Comparison of ENCODE assay signal across 10 cellular contexts in the genomic region with DNA sequence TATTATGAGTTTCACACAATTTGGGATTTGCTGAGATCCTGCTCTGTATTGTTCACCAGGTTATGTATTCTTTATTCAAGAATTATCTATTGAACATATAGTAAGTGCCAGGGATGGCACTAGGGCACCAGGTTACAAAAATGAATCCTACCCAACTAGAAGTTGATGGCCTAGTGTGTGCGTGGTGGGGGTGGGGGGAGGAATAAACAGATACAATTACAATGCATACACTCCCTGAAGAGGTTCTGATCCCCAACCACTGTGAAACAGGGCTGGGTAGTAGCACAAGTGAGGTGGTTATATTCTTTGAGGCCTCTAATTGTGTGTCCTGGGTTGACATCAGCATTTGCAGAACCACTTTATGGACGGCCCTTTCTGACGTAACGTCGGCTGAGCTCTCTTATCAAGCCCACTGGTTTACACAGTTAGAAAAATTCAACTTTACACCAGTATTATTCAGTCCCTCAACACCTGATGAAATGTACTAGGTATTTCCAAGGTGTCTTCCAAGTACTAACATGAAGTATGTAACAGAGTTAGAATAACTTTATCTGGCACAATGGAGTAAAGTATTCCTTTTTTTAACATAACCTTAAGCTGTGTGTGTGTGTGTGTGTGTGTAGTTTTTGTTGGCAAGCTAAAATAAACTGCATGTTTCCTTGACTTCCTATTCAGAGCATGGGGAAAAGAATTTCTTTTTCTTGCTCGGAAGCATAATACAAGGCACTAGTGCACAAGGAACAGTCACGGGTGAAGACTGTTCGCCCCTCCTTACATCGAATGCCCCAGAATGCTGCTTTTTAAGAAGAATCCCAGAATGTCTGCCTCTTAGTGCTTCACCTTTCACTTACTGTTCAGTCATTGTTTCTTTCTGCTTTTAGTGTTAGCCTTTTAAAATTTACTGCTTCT. TPM values are rescaled to one million over a fixed set of nuclear protein-coding genes. Genes with fewer than 3 reads are reported as not detected.
DNase-seq lines count a peak whose midpoint lies in the region; ATAC-seq, FAIRE-seq and TF ChIP-seq lines count a peak whose summit lies in the region.
"Had no signal": no experiment of that assay in that cellular context is flagged by ENCODE, and none has a peak within 500 bp of the region (broad histone marks: within the 10 kb centered on the region; RNA-seq: fewer than 3 reads in every experiment).

No MANE protein-coding gene starts in this region.

- no peaks in the 10 kb centered on the region for H3K9me3 Mint-ChIP-seq in Calu3 (ENCODE audit: low read depth, unreplicated experiment)
- H3K9me3 Mint-ChIP-seq in T-cell = no peaks in the 10 kb centered on the region
- H3K9me3 Mint-ChIP-seq: memory B cell had no signal

- H3K27ac ChIP-seq in esophagus muscularis mucosa (replicated peaks in 1 of 4) (peak overlapping the region; percentile 29 to 71 (median 68)), trophoblast cell (ENCODE audit: low read depth, low read length) (no peak overlapping the region)

- no peak overlapping the region for H3K14ac ChIP-seq in trophoblast cell (ENCODE audit: low read length)

- no peak overlapping the region for H4K12ac ChIP-seq in trophoblast cell (ENCODE audit: low read depth, low read length)

- H3K4me3 ChIP-seq in esophagus muscularis mucosa = peak overlapping the region in 1 of 4 donors; percentile 19
- no peak overlapping the region for H3K4me3 ChIP-seq in trophoblast cell (ENCODE audit: low read depth, low read length)

- no peak overlapping the region for H3K9ac ChIP-seq in trophoblast cell (ENCODE audit: low read length)

- H3K27me3 ChIP-seq in esophagus muscularis mucosa (no peaks in the 10 kb centered on the region), trophoblast cell (ENCODE audit: insufficient read depth, low read length) (no peaks in the 10 kb centered on the region)

- CTCF ChIA-PET in Calu3 (lab: Charles Lee) (interaction anchor here (0.6 to 2.3 kb wide), 6 partner anchors 11 to 84 kb away, joined by 3 to 19 read pairs (median 4); no protein-coding TSS in a partner anchor), T-cell (lab: Charles Lee) (interaction anchor here (0.6 to 3.1 kb wide), 16 partner anchors 8 to 838 kb away, joined by 3 to 75 read pairs (median 4); a partner anchor contains a TSS)

- POLR2A ChIA-PET in T-cell (lab: Charles Lee) = interaction anchor here in 1 of 2 donors (0.5 to 0.6 kb wide), 2 partner anchors 9 to 248 kb away, joined by 5 to 6 read pairs; no protein-coding TSS in a partner anchor

- no peak overlapping the region for H3K23ac ChIP-seq in trophoblast cell (ENCODE audit: low read length)

- H3K27ac Mint-ChIP-seq in Calu3 (ENCODE audit: unreplicated experiment) (peak overlapping the region; percentile 38), T-cell (peak overlapping the region; percentile 95 to 98)
- H3K27ac Mint-ChIP-seq: memory B cell had no signal

- no peak overlapping the region for H2BK5ac ChIP-seq in trophoblast cell (ENCODE audit: low read depth, low read length, poor library complexity)

- TF ChIP-seq CTCF in Calu3 (IDR thresholded peaks at IDR 0.05; ENCODE audit: unreplicated experiment) = no peak
- TF ChIP-seq CTCF in esophagus muscularis mucosa (IDR thresholded peaks at IDR 0.05) = no peak

- DNase-seq in Calu3 (no peak), T-cell (no peak), esophagus muscularis mucosa (ENCODE audit: extremely low spot score) (no peak), trophoblast cell (no peak), kidney tubule cell (ENCODE audit: low spot score) (no peak), ureter (ENCODE audit: low spot score) (no peak), GM12892 (ENCODE audit: insufficient read length) (no peak)
- DNase-seq: NCI-H510A had no signal

- no peak for TF ChIP-seq EP300 in esophagus muscularis mucosa (IDR thresholded peaks at IDR 0.05)

- H4K91ac ChIP-seq in trophoblast cell (ENCODE audit: low read depth, low read length) = no peak overlapping the region

- H4K8ac ChIP-seq in trophoblast cell (ENCODE audit: low read depth, low read length) = no peak overlapping the region

- H3K4me1 Mint-ChIP-seq in Calu3 (ENCODE audit: low read depth, unreplicated experiment) = peaks cover 58% of the 10 kb centered on the region
- H3K4me1 Mint-ChIP-seq in T-cell = peaks cover 71 to 74% (median 73%) of the 10 kb centered on the region in 3 donors

- no peak for FAIRE-seq in GM12892 (lab: Jason Lieb, UNC)

- no TSS peak for BruUV-seq in Calu3 (replicated peaks; lab: Mats Ljungman, UMichigan)

- H3K36me3 Mint-ChIP-seq in Calu3 (ENCODE audit: insufficient read depth, unreplicated experiment) (peaks cover 17% of the 10 kb centered on the region), T-cell (peaks cover 5% of the 10 kb centered on the region)

- no peak overlapping the region for H2AK5ac ChIP-seq in trophoblast cell (ENCODE audit: low read length)

- peaks cover 3% of the 10 kb centered on the region for H3K79me1 ChIP-seq in trophoblast cell (ENCODE audit: low read length)

- no peaks in the 10 kb centered on the region for H3K27me3 Mint-ChIP-seq in Calu3 (ENCODE audit: unreplicated experiment)
- no peaks in the 10 kb centered on the region for H3K27me3 Mint-ChIP-seq in T-cell
- H3K27me3 Mint-ChIP-seq: memory B cell had no signal

- no peak overlapping the region for H3K4ac ChIP-seq in trophoblast cell (ENCODE audit: low read depth, low read length)

- H3K18ac ChIP-seq in trophoblast cell (ENCODE audit: low read length) = peak overlapping the region; percentile 50

- no peaks in the 10 kb centered on the region for H3K79me2 ChIP-seq in trophoblast cell (ENCODE audit: control insufficient read depth, insufficient read depth, low read length, poor library complexity)

- no peak overlapping the region for H3K4me3 Mint-ChIP-seq in Calu3 (ENCODE audit: low read depth, unreplicated experiment)
- H3K4me3 Mint-ChIP-seq in T-cell = no peak overlapping the region
- H3K4me3 Mint-ChIP-seq: memory B cell had no signal

- no peak overlapping the region for H2BK120ac ChIP-seq in trophoblast cell (ENCODE audit: insufficient read depth, low read length, poor library complexity)

- 45% methylated on average over 9 of the region's 9 CpGs for WGBS in esophagus muscularis mucosa
- no CpG with 5 or more reads among the region's 9 CpGs for WGBS in trophoblast cell (ENCODE audit: extremely low coverage, insufficient coverage, insufficient read length)

- no peak for ATAC-seq in T-cell (replicated peaks in 1 of 4)
- no peak for ATAC-seq in HG03565 (IDR thresholded peaks at IDR 0.05; ENCODE audit: unreplicated experiment)

- H2AFZ ChIP-seq in trophoblast cell (ENCODE audit: insufficient read depth, low read length, poor library complexity) = no peak overlapping the region

- no peaks in the 10 kb centered on the region for H3K9me3 ChIP-seq in esophagus muscularis mucosa
- no peaks in the 10 kb centered on the region for H3K9me3 ChIP-seq in trophoblast cell (ENCODE audit: insufficient read depth, low read depth, low read length)

- no peak overlapping the region for H3K4me2 ChIP-seq in trophoblast cell (ENCODE audit: low read length)

- H3K4me1 ChIP-seq in esophagus muscularis mucosa = peaks cover 43 to 48% (median 44%) of the 10 kb centered on the region in 4 donors
- peaks cover 9 to 23% of the 10 kb centered on the region in 2 experiments for H3K4me1 ChIP-seq in trophoblast cell (ENCODE audit: control insufficient read depth in 1 of 2, insufficient read depth in 2 of 2, low read length in 2 of 2)

- peaks cover 0 to 4% (median 0%) of the 10 kb centered on the region in 4 donors for H3K36me3 ChIP-seq in esophagus muscularis mucosa
- H3K36me3 ChIP-seq in trophoblast cell (ENCODE audit: control insufficient read depth in 1 of 2, insufficient read depth in 2 of 2, low read length in 2 of 2) = no peaks in the 10 kb centered on the region

- TF ChIP-seq POLR2A in esophagus muscularis mucosa (IDR thresholded peaks at IDR 0.05; ENCODE audit: low read depth) (no peak), GM12892 (IDR thresholded peaks at IDR 0.05; ENCODE audit: low read depth, low read length) (no peak)

- intact Hi-C loops in Calu3 (cut with micrococcal nuclease; ENCODE audit: unreplicated experiment) (loop anchor here (1.0 kb wide), 1 partner anchor 84 kb away; no protein-coding TSS in a partner anchor), esophagus muscularis mucosa (cut with DNase I) (loop anchor here (5.0 kb wide), 1 partner anchor 84 kb away; no protein-coding TSS in a partner anchor)

- no peak overlapping the region for H2BK12ac ChIP-seq in trophoblast cell (ENCODE audit: low read length)

RNA-seq across cellular contexts. Expression of a gene that starts 8.1 kb away (rescaled TPM):
- 54.8 and 58.0 TPM in 2 replicates for total RNA-seq in Calu3 (2022)
- total RNA-seq in T-cell = 10 to 100 TPM; 15.4 to 24.2 (median 16.0) TPM
- 10 to 100 TPM; 34.3 to 51.5 (median 43.5) TPM for total RNA-seq in esophagus muscularis mucosa
- polyA plus RNA-seq in trophoblast cell (2013) = 44.9 and 47.3 TPM in 2 replicates
- 35.9 TPM for total RNA-seq in ureter
- polyA plus RNA-seq in GM12892 (2012; ENCODE audit: missing spikeins) = 46.2 TPM

RNA-seq across cellular contexts. Expression of a gene that starts 10.3 kb away (rescaled TPM):
- 0.97 and 1.1 TPM in 2 replicates for total RNA-seq in Calu3 (2022)
- total RNA-seq in T-cell = 10 to 100 TPM; 55.6 to 92.3 (median 77.8) TPM
- 10 to 100 TPM; 14.4 to 18.7 (median 16.6) TPM for total RNA-seq in esophagus muscularis mucosa
- 0.81 and 0.86 TPM in 2 replicates for polyA plus RNA-seq in trophoblast cell (2013)
- total RNA-seq in ureter = 14.4 TPM
- 7.7 TPM for polyA plus RNA-seq in GM12892 (2012; ENCODE audit: missing spikeins)
